25 cellular contexts compared by ENCODE assay signal in genomic region chr17:18917506-18918032, GRCh38. TPM values are rescaled to one million over a fixed set of nuclear protein-coding genes. Genes with fewer than 3 reads are reported as not detected.
"Had no signal": no experiment of that assay in that cellular context is flagged by ENCODE, and none has a peak within 500 bp of the region (broad histone marks: within the 10 kb centered on the region; RNA-seq: fewer than 3 reads in every experiment).

No MANE protein-coding gene starts in this region.

- H3K4me3 Mint-ChIP-seq: activated CD8-positive, alpha-beta memory T cell treated with anti-CD3 and anti-CD28 coated beads, Interleukin-2, amount 10 ng/mL, durations not matched to agents 7 days and 5 days; activated naive CD8-positive, alpha-beta T cell treated with anti-CD3 and anti-CD28 coated beads for 36 hours; central memory CD8-positive, alpha-beta T cell; immature natural killer cell; T-helper 1 cell treated with Interleukin-12 subunit alpha and Interleukin-12 subunit beta and Interleukin-4 antibody, amounts not matched to agents 30 μg/mL and 1 μg/mL, for 36 hours had no signal

- H3K27me3 ChIP-seq: brain microvascular endothelial cell, esophagus squamous epithelium, heart left ventricle, stomach, testis, upper lobe of left lung had no signal

- FAIRE-seq: frontal cortex had no signal

- H3K27me3 Mint-ChIP-seq: activated CD8-positive, alpha-beta memory T cell treated with anti-CD3 and anti-CD28 coated beads, Interleukin-2, amount 10 ng/mL, durations not matched to agents 7 days and 5 days; activated naive CD8-positive, alpha-beta T cell treated with anti-CD3 and anti-CD28 coated beads for 36 hours; central memory CD8-positive, alpha-beta T cell had no signal

- H3K9me3 ChIP-seq: esophagus squamous epithelium, heart left ventricle, stomach, testis, upper lobe of left lung had no signal

- H3K27ac Mint-ChIP-seq: activated CD8-positive, alpha-beta memory T cell treated with anti-CD3 and anti-CD28 coated beads, Interleukin-2, amount 10 ng/mL, durations not matched to agents 7 days and 5 days; T-helper 1 cell treated with Interleukin-12 subunit alpha and Interleukin-12 subunit beta and Interleukin-4 antibody, amounts not matched to agents 30 μg/mL and 1 μg/mL, for 36 hours had no signal

- H3K27ac ChIP-seq: brain microvascular endothelial cell, esophagus squamous epithelium, heart left ventricle, testis, upper lobe of left lung had no signal

- H3K4me3 ChIP-seq: esophagus squamous epithelium, heart left ventricle, stomach, testis, upper lobe of left lung had no signal

- ATAC-seq: activated CD8-positive, alpha-beta memory T cell treated with anti-CD3 and anti-CD28 coated beads, Interleukin-2, amount 10 ng/mL, durations not matched to agents 7 days and 5 days; sciatic nerve had no signal

- H3K9me3 Mint-ChIP-seq: activated naive CD8-positive, alpha-beta T cell treated with anti-CD3 and anti-CD28 coated beads for 36 hours; central memory CD8-positive, alpha-beta T cell; immature natural killer cell; T-helper 1 cell treated with Interleukin-12 subunit alpha and Interleukin-12 subunit beta and Interleukin-4 antibody, amounts not matched to agents 30 μg/mL and 1 μg/mL, for 36 hours had no signal

- DNase-seq: activated CD4-positive, alpha-beta T cell treated with anti-CD3 and anti-CD28 coated beads, Interleukin-2, amount 50 U/mL, for 4 hours; activated CD4-positive, CD25-positive, alpha-beta regulatory T cell treated with anti-CD3 and anti-CD28 coated beads, Interleukin-2, amount 50 U/mL, for 72 hours; activated CD8-positive, alpha-beta memory T cell treated with anti-CD3 and anti-CD28 coated beads, Interleukin-2, amount 10 ng/mL, durations not matched to agents 7 days and 5 days; activated gamma-delta T cell; activated naive CD8-positive, alpha-beta T cell treated with anti-CD3 and anti-CD28 coated beads for 36 hours; activated T-cell treated with anti-CD3 and anti-CD28 coated beads, Interleukin-2, amount 50 U/mL, for 48 hours; anterior cingulate cortex; brain microvascular endothelial cell; cortex of kidney; effector CD4-positive, alpha-beta T cell; esophagus squamous epithelium; heart left ventricle; immature natural killer cell; midbrain; stomach; testis; upper lobe of left lung had no signal

RNA-seq across cellular contexts. Expression of gene SLC5A10, which starts 34.4 kb away (rescaled TPM):
- total RNA-seq: activated CD8-positive, alpha-beta memory T cell treated with anti-CD3 and anti-CD28 coated beads, Interleukin-2, amount 10 ng/mL, durations not matched to agents 7 days and 5 days; activated naive CD8-positive, alpha-beta T cell treated with anti-CD3 and anti-CD28 coated beads for 36 hours; frontal cortex; myocyte; osteoblast; pulmonary artery endothelial cell; sciatic nerve; stomach; upper lobe of left lung had no signal
- polyA plus RNA-seq: immature natural killer cell, neural cell had no signal
